ENCODE assay signal across 8 cellular contexts in the genomic region with DNA sequence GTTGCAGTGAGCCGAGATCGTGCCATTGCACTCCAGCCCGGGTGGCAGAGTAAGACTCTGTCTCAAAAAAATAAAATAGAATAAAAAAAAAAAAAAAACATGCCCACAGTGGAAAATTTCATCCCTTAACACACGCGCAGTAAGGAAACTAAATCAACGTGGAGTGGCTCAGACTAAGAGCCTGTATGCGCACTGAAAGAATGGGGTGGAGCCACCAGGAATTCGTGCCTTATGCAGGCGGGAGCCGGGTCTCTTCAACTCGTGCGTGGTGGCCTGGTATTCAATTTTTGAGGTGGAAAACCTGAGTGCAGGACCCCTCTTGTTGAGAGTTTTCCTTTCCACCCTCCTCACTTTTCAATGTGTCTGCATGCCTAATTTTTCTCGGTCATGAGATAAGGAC. TPM values are rescaled to one million over a fixed set of nuclear protein-coding genes. Genes with fewer than 3 reads are reported as not detected.
"Had no signal": no experiment of that assay in that cellular context is flagged by ENCODE, and none has a peak within 500 bp of the region (broad histone marks: within the 10 kb centered on the region; RNA-seq: fewer than 3 reads in every experiment).

No MANE protein-coding gene starts in this region.

- H3K4me3 ChIP-seq: K562 had no signal

- H3K27me3 Mint-ChIP-seq: IgD-negative memory B cell had no signal

- H3K4me1 Mint-ChIP-seq: IgD-negative memory B cell had no signal

- H3K4me3 Mint-ChIP-seq: IgD-negative memory B cell had no signal

- ATAC-seq: HepG2, K562 had no signal

- DNase-seq: IMR-90, KBM-7 had no signal

- H3K27ac ChIP-seq: HL-60 had no signal

- H3K27ac Mint-ChIP-seq: IgD-negative memory B cell had no signal

RNA-seq across cellular contexts. Expression of a gene that starts 54.4 kb away (rescaled TPM):
- total RNA-seq: HepG2, HT-29, HT1080, IMR-90 had no signal

RNA-seq across cellular contexts. Expression of a gene that starts 57.3 kb away (rescaled TPM):
- total RNA-seq: HT-29, IMR-90 had no signal
